1 cellular context compared by ENCODE assay signal in the genomic region with DNA sequence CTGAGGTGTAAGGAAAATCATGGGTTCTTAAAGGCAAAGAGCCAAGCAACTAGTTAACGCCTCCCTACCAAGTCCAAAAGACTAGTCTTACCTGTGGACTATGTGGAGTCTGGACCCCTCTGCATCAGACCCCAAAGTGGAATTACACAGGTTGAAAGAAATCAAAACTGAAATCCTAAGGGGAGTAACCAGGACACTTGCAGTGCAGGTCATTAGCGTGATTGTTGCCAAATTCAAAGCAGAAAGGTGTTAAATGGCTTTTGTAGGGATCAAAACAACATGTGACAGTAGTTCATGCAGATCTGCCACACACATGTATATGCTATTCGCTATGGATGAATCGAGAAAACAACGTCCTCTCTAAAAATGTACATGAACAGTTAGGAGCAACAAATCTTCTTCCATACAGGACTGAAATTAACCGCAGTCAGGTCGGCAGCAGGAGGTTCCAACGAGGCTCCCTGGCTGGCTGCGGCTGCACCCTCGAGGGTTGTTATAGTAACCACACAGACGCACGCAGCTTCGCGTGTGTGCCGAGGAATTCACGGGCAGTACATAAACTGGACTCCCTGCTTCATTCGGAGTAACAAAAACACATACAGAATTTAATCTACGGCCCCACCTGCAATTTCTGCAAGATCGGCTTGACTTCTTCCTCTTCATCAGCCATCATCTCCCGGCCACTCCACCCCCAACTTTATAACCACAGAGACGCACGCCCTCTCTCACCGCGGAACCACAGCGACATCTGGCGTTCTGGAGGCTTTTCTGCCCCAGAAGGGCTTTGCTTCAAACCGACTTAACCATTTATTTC.
TF ChIP-seq lines count a peak whose summit lies in the region.

A gene with protein sequence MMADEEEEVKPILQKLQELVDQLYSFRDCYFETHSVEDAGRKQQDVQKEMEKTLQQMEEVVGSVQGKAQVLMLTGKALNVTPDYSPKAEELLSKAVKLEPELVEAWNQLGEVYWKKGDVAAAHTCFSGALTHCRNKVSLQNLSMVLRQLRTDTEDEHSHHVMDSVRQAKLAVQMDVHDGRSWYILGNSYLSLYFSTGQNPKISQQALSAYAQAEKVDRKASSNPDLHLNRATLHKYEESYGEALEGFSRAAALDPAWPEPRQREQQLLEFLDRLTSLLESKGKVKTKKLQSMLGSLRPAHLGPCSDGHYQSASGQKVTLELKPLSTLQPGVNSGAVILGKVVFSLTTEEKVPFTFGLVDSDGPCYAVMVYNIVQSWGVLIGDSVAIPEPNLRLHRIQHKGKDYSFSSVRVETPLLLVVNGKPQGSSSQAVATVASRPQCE (minus strand): TSS at position 687 of the 814 bp plus-strand sequence. CDS start 14 bp downstream, at position 673.

TF ChIP-seq in GM12878, 131 proteins besides CTCF, POLR2A, EP300 and RAD21 (continued from another document and continues in another):
- TF ChIP-seq, protein P1, sequence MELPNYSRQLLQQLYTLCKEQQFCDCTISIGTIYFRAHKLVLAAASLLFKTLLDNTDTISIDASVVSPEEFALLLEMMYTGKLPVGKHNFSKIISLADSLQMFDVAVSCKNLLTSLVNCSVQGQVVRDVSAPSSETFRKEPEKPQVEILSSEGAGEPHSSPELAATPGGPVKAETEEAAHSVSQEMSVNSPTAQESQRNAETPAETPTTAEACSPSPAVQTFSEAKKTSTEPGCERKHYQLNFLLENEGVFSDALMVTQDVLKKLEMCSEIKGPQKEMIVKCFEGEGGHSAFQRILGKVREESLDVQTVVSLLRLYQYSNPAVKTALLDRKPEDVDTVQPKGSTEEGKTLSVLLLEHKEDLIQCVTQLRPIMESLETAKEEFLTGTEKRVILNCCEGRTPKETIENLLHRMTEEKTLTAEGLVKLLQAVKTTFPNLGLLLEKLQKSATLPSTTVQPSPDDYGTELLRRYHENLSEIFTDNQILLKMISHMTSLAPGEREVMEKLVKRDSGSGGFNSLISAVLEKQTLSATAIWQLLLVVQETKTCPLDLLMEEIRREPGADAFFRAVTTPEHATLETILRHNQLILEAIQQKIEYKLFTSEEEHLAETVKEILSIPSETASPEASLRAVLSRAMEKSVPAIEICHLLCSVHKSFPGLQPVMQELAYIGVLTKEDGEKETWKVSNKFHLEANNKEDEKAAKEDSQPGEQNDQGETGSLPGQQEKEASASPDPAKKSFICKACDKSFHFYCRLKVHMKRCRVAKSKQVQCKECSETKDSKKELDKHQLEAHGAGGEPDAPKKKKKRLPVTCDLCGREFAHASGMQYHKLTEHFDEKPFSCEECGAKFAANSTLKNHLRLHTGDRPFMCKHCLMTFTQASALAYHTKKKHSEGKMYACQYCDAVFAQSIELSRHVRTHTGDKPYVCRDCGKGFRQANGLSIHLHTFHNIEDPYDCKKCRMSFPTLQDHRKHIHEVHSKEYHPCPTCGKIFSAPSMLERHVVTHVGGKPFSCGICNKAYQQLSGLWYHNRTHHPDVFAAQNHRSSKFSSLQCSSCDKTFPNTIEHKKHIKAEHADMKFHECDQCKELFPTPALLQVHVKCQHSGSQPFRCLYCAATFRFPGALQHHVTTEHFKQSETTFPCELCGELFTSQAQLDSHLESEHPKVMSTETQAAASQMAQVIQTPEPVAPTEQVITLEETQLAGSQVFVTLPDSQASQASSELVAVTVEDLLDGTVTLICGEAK (IDR thresholded peaks at IDR 0.05; ENCODE audit: borderline replicate concordance), result peak; percentile 17; the same call in 1 of the 2 replicates
- TF ChIP-seq, protein P2, sequence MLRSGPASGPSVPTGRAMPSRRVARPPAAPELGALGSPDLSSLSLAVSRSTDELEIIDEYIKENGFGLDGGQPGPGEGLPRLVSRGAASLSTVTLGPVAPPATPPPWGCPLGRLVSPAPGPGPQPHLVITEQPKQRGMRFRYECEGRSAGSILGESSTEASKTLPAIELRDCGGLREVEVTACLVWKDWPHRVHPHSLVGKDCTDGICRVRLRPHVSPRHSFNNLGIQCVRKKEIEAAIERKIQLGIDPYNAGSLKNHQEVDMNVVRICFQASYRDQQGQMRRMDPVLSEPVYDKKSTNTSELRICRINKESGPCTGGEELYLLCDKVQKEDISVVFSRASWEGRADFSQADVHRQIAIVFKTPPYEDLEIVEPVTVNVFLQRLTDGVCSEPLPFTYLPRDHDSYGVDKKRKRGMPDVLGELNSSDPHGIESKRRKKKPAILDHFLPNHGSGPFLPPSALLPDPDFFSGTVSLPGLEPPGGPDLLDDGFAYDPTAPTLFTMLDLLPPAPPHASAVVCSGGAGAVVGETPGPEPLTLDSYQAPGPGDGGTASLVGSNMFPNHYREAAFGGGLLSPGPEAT (IDR thresholded peaks at IDR 0.05; ENCODE audit: low read depth), result peak; percentile 91
- TF ChIP-seq FOXM1 (IDR thresholded peaks at IDR 0.05; ENCODE audit: low read depth, low read length) (peak; percentile 60), PML (IDR thresholded peaks at IDR 0.05; ENCODE audit: low read length) (0 out of 2 replicates have a peak, but pooled peaks have one; percentile 50), ZNF24 (IDR thresholded peaks at IDR 0.05) (no peak), NRF1 (conservative IDR thresholded peaks at IDR 0.05; ENCODE audit: low read depth, low read length) (no peak), ZNF207 (IDR thresholded peaks at IDR 0.05; ENCODE audit: borderline replicate concordance) (peak; percentile 61; the same call in 1 of the 2 replicates), MEF2B (IDR thresholded peaks at IDR 0.05; ENCODE audit: partially characterized antibody, poor library complexity, severe bottlenecking) (no peak), IKZF1 (conservative IDR thresholded peaks at IDR 0.05) (peak; percentile 53; the same call in 1 of the 2 replicates), BHLHE40 (IDR thresholded peaks at IDR 0.05; ENCODE audit: borderline replicate concordance in 1 of 2, low read depth in 2 of 2, low read length in 1 of 2) (peak; percentile 20 to 74; a peak in 2 of 4 replicates), LARP7 (IDR thresholded peaks at IDR 0.05) (no peak), RCOR1 (conservative IDR thresholded peaks at IDR 0.05; ENCODE audit: low read depth, low read length) (0 out of 2 replicates have a peak, but pooled peaks have one; percentile 73), NBN (IDR thresholded peaks at IDR 0.05) (peak; percentile 85), RELA (IDR thresholded peaks at IDR 0.05; ENCODE audit: borderline replicate concordance, partially characterized antibody) (peak; percentile 73), MEF2A (IDR thresholded peaks at IDR 0.05; ENCODE audit: insufficient read depth, low read depth, low read length) (peak; percentile 31; the same call in 1 of the 2 replicates), CHD2 (IDR thresholded peaks at IDR 0.05; ENCODE audit: borderline replicate concordance, low read depth, low read length) (peak; percentile 77), SIX5 (IDR thresholded peaks at IDR 0.05; ENCODE audit: low read depth, low read length, severe bottlenecking) (no peak), HDGF (IDR thresholded peaks at IDR 0.05) (no peak), POU2F2 (IDR thresholded peaks at IDR 0.05; ENCODE audit: borderline replicate concordance, low read depth, low read length) (peak; percentile 79; the same call in 2 of the 3 replicates), SMARCA5 (IDR thresholded peaks at IDR 0.05) (peak; percentile 71; the same call in 1 of the 2 replicates), MTA2 (IDR thresholded peaks at IDR 0.05; ENCODE audit: low read depth) (0 out of 2 replicates have a peak, but pooled peaks have one; percentile 30), STAT1 (conservative IDR thresholded peaks at IDR 0.05) (peak; percentile 96; the same call in 1 of the 2 replicates), POLR2AphosphoS5 (IDR thresholded peaks at IDR 0.05; ENCODE audit: low read length) (peak; percentile 65), YY1 (IDR thresholded peaks at IDR 0.05; ENCODE audit: low read depth, low read length) (peak; percentile 94), EZH2 (IDR thresholded peaks at IDR 0.05; ENCODE audit: borderline replicate concordance, control insufficient read depth, low read depth, low read length) (no peak), ASH2L (IDR thresholded peaks at IDR 0.05; ENCODE audit: borderline replicate concordance, low read depth) (peak; percentile 98), GABPA (IDR thresholded peaks at IDR 0.05; ENCODE audit: low read depth) (no peak), MXI1 (IDR thresholded peaks at IDR 0.05; ENCODE audit: low read depth, low read length) (peak; percentile 65), NFYA (IDR thresholded peaks at IDR 0.05; ENCODE audit: borderline replicate concordance, low read depth, low read length) (no peak)
- TF ChIP-seq, protein P3, sequence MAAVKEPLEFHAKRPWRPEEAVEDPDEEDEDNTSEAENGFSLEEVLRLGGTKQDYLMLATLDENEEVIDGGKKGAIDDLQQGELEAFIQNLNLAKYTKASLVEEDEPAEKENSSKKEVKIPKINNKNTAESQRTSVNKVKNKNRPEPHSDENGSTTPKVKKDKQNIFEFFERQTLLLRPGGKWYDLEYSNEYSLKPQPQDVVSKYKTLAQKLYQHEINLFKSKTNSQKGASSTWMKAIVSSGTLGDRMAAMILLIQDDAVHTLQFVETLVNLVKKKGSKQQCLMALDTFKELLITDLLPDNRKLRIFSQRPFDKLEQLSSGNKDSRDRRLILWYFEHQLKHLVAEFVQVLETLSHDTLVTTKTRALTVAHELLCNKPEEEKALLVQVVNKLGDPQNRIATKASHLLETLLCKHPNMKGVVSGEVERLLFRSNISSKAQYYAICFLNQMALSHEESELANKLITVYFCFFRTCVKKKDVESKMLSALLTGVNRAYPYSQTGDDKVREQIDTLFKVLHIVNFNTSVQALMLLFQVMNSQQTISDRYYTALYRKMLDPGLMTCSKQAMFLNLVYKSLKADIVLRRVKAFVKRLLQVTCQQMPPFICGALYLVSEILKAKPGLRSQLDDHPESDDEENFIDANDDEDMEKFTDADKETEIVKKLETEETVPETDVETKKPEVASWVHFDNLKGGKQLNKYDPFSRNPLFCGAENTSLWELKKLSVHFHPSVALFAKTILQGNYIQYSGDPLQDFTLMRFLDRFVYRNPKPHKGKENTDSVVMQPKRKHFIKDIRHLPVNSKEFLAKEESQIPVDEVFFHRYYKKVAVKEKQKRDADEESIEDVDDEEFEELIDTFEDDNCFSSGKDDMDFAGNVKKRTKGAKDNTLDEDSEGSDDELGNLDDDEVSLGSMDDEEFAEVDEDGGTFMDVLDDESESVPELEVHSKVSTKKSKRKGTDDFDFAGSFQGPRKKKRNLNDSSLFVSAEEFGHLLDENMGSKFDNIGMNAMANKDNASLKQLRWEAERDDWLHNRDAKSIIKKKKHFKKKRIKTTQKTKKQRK (IDR thresholded peaks at IDR 0.05; ENCODE audit: low read depth, low read length), result no peak
- TF ChIP-seq, protein P4, sequence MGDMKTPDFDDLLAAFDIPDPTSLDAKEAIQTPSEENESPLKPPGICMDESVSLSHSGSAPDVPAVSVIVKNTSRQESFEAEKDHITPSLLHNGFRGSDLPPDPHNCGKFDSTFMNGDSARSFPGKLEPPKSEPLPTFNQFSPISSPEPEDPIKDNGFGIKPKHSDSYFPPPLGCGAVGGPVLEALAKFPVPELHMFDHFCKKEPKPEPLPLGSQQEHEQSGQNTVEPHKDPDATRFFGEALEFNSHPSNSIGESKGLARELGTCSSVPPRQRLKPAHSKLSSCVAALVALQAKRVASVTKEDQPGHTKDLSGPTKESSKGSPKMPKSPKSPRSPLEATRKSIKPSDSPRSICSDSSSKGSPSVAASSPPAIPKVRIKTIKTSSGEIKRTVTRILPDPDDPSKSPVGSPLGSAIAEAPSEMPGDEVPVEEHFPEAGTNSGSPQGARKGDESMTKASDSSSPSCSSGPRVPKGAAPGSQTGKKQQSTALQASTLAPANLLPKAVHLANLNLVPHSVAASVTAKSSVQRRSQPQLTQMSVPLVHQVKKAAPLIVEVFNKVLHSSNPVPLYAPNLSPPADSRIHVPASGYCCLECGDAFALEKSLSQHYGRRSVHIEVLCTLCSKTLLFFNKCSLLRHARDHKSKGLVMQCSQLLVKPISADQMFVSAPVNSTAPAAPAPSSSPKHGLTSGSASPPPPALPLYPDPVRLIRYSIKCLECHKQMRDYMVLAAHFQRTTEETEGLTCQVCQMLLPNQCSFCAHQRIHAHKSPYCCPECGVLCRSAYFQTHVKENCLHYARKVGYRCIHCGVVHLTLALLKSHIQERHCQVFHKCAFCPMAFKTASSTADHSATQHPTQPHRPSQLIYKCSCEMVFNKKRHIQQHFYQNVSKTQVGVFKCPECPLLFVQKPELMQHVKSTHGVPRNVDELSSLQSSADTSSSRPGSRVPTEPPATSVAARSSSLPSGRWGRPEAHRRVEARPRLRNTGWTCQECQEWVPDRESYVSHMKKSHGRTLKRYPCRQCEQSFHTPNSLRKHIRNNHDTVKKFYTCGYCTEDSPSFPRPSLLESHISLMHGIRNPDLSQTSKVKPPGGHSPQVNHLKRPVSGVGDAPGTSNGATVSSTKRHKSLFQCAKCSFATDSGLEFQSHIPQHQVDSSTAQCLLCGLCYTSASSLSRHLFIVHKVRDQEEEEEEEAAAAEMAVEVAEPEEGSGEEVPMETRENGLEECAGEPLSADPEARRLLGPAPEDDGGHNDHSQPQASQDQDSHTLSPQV (IDR thresholded peaks at IDR 0.05), result no peak
- TF ChIP-seq, protein P5, sequence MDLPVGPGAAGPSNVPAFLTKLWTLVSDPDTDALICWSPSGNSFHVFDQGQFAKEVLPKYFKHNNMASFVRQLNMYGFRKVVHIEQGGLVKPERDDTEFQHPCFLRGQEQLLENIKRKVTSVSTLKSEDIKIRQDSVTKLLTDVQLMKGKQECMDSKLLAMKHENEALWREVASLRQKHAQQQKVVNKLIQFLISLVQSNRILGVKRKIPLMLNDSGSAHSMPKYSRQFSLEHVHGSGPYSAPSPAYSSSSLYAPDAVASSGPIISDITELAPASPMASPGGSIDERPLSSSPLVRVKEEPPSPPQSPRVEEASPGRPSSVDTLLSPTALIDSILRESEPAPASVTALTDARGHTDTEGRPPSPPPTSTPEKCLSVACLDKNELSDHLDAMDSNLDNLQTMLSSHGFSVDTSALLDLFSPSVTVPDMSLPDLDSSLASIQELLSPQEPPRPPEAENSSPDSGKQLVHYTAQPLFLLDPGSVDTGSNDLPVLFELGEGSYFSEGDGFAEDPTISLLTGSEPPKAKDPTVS (IDR thresholded peaks at IDR 0.05; ENCODE audit: low read depth, low read length), result no peak
- TF ChIP-seq, protein P6, sequence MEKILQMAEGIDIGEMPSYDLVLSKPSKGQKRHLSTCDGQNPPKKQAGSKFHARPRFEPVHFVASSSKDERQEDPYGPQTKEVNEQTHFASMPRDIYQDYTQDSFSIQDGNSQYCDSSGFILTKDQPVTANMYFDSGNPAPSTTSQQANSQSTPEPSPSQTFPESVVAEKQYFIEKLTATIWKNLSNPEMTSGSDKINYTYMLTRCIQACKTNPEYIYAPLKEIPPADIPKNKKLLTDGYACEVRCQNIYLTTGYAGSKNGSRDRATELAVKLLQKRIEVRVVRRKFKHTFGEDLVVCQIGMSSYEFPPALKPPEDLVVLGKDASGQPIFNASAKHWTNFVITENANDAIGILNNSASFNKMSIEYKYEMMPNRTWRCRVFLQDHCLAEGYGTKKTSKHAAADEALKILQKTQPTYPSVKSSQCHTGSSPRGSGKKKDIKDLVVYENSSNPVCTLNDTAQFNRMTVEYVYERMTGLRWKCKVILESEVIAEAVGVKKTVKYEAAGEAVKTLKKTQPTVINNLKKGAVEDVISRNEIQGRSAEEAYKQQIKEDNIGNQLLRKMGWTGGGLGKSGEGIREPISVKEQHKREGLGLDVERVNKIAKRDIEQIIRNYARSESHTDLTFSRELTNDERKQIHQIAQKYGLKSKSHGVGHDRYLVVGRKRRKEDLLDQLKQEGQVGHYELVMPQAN (conservative IDR thresholded peaks at IDR 0.05), result peak; percentile 57; the same call in 1 of the 2 replicates
- TF ChIP-seq, protein P7, sequence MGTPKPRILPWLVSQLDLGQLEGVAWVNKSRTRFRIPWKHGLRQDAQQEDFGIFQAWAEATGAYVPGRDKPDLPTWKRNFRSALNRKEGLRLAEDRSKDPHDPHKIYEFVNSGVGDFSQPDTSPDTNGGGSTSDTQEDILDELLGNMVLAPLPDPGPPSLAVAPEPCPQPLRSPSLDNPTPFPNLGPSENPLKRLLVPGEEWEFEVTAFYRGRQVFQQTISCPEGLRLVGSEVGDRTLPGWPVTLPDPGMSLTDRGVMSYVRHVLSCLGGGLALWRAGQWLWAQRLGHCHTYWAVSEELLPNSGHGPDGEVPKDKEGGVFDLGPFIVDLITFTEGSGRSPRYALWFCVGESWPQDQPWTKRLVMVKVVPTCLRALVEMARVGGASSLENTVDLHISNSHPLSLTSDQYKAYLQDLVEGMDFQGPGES (IDR thresholded peaks at IDR 0.05), result no peak
